Comparison of ENCODE assay signal across 2 cellular contexts in the genomic region with DNA sequence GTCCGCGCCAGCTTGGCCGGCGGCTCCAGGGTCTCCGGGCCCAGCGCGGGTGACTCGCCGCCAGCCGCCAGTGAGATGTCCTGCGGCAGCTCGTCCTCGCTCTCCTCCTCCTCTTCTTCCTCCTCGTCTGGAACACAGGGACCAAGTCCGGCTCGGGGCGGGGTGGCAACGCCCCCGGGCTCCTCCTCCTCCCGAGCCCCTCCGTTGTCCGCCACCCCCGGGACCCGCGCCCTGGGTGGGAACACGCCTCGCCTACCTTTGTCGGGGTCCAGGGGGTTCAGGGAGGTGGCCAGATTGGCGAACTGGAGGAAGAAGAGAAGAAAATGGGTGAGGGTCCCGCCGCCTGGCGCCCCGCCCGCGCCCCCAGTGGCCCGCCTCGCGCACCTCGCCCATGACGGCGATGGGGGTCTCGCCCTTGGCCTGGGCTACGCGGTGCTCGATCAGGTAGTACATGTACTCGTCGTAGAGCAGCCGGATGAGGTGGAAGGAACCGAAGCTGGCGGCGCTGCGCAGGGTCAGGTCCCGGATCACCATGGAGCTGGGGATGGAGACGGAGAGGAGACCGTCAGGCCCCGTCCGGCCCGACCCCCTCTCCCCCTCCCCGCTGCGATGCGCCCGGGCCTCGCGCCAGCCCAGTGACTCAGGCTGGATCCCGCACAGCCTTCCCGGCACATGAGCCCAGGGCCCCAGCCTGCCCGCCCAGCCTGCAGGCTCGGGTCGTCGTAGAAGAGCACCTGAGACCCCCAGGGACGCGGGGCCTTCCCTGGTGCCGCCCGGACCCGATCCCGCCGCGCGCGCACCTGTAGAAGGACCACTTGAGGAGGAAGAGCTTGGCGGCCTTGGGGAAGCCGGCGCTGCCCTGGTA.
TF ChIP-seq lines count a peak whose summit lies in the region.

No MANE protein-coding gene starts in this region.

TF ChIP-seq in GM23338, 12 proteins besides CTCF, POLR2A, EP300 and RAD21 (continues in another document):
- TF ChIP-seq ZNF462 (CRISPR knock-in tag; IDR thresholded peaks at IDR 0.05) (no peak), NANOG (IDR thresholded peaks at IDR 0.05; ENCODE audit: borderline replicate concordance) (no peak), ZNF114 (CRISPR knock-in tag; IDR thresholded peaks at IDR 0.05) (no peak), CREB1 (CRISPR knock-in tag; IDR thresholded peaks at IDR 0.05; ENCODE audit: low read depth) (no peak), ZNF331 (CRISPR knock-in tag; IDR thresholded peaks at IDR 0.05; ENCODE audit: low read depth) (no peak), EZH2 (IDR thresholded peaks at IDR 0.05; ENCODE audit: low read depth, unreplicated experiment) (no peak), ETS1 (IDR thresholded peaks at IDR 0.05) (no peak), POLR2AphosphoS5 (IDR thresholded peaks at IDR 0.05; ENCODE audit: low read depth) (no peak), STAT1 (IDR thresholded peaks at IDR 0.05; ENCODE audit: unreplicated experiment) (no peak), JUNB (IDR thresholded peaks at IDR 0.05; ENCODE audit: unreplicated experiment) (no peak)

TF ChIP-seq in K562, 482 proteins besides CTCF, POLR2A, EP300 and RAD21:
- peak; percentile 71; the same call in 1 of the 2 replicates for TF ChIP-seq POLR2G (IDR thresholded peaks at IDR 0.05; ENCODE audit: low read depth, low read length)
- TF ChIP-seq PRPF4 (IDR thresholded peaks at IDR 0.05; ENCODE audit: insufficient read depth, low read depth, low read length, poor library complexity, severe bottlenecking): peak; percentile 31
- TF ChIP-seq SOX6 (IDR thresholded peaks at IDR 0.05): no peak
- TF ChIP-seq RBM22 (IDR thresholded peaks at IDR 0.05; ENCODE audit: low read depth, low read length, poor library complexity, severe bottlenecking): peak; percentile 17
- TF ChIP-seq, protein P1, sequence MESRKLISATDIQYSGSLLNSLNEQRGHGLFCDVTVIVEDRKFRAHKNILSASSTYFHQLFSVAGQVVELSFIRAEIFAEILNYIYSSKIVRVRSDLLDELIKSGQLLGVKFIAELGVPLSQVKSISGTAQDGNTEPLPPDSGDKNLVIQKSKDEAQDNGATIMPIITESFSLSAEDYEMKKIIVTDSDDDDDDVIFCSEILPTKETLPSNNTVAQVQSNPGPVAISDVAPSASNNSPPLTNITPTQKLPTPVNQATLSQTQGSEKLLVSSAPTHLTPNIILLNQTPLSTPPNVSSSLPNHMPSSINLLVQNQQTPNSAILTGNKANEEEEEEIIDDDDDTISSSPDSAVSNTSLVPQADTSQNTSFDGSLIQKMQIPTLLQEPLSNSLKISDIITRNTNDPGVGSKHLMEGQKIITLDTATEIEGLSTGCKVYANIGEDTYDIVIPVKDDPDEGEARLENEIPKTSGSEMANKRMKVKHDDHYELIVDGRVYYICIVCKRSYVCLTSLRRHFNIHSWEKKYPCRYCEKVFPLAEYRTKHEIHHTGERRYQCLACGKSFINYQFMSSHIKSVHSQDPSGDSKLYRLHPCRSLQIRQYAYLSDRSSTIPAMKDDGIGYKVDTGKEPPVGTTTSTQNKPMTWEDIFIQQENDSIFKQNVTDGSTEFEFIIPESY (CRISPR knock-in tag; IDR thresholded peaks at IDR 0.05): peak; percentile 86; the same call in 1 of the 2 replicates
- peak; percentile 33; the same call in 1 of the 2 replicates for TF ChIP-seq RBFOX2 (IDR thresholded peaks at IDR 0.05; ENCODE audit: low read depth, low read length)
- TF ChIP-seq TAF9B (IDR thresholded peaks at IDR 0.05; ENCODE audit: partially characterized antibody): no peak
